10 cellular contexts compared by ENCODE assay signal in the genomic region with DNA sequence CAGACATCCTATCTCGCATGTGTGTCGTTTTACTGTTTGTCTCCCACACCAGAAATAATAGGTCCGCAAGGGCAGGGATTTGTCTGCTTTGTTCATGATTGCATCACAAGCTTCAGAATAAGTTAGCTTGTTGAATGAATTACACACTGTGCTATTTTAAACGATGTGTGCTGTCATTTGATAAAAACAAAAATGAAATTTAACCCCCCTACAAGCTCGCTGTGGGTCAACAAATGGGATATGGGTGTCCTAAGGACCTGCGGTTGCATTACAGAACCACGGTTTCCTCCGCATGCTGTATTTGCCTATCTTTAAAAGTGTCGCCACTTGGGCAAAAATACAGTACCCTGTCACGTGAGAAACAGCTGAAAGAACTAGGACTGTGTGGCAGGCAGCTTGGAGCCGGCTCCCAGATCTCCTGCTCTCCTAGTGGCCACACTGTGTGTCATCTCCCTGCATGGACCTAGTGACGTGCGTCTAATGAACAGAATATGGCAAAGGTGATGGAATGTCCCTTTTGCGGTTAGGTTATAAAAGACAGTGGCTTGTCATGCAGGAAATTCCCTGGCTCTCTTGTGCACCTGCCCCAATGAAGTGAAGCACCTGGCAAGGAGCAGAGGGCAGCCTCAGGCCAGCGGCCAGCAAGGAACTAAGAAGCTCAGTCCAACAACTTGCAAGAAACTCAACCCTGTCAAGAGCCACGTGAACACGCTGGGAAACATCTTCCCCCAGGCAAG. TPM values are rescaled to one million over a fixed set of nuclear protein-coding genes. Genes with fewer than 3 reads are reported as not detected.
A peak's percentile ranks its signal among the peaks of the same experiment; 100 is the strongest.
DNase-seq lines count a peak whose midpoint lies in the region; ATAC-seq and TF ChIP-seq lines count a peak whose summit lies in the region.
"Had no signal": no experiment of that assay in that cellular context is flagged by ENCODE, and none has a peak within 500 bp of the region (broad histone marks: within the 10 kb centered on the region; RNA-seq: fewer than 3 reads in every experiment).

No MANE protein-coding gene starts in this region.

- intact Hi-C loops in gastrocnemius medialis (cut with DNase I; ENCODE audit: low total_unique reads), result loop anchor here (2.0 kb wide), 2 partner anchors 32 to 46 kb away; a partner anchor contains a TSS

- H3K27me3 ChIP-seq in gastrocnemius medialis, result no peaks in the 10 kb centered on the region

- H3K4me1 Mint-ChIP-seq in activated T-cell treated with anti-CD3 and anti-CD28 coated beads, Interleukin-2, amount 50 U/mL, for 24 hours (ENCODE audit: low read depth), result peaks cover 50% of the 10 kb centered on the region
- H3K4me1 Mint-ChIP-seq in activated T-helper 17 cell treated with anti-CD3 and anti-CD28 coated beads, Interleukin-2, amount 50 U/mL, for 72 hours, result peaks cover 53% of the 10 kb centered on the region

- no peaks in the 10 kb centered on the region for H3K9me3 Mint-ChIP-seq in activated T-cell treated with anti-CD3 and anti-CD28 coated beads, Interleukin-2, amount 50 U/mL, for 24 hours
- H3K9me3 Mint-ChIP-seq in activated T-helper 17 cell treated with anti-CD3 and anti-CD28 coated beads, Interleukin-2, amount 50 U/mL, for 72 hours, result no peaks in the 10 kb centered on the region

- H3K9me3 ChIP-seq in gastrocnemius medialis, result no peaks in the 10 kb centered on the region

- H3K4me1 ChIP-seq in gastrocnemius medialis, result peaks cover 31 to 51% of the 10 kb centered on the region in 2 donors

- peak overlapping the region; percentile 79 to 90 (median 86) for H3K27ac ChIP-seq in gastrocnemius medialis

- H3K4me3 ChIP-seq in gastrocnemius medialis, result no peak overlapping the region

- TF ChIP-seq POLR2A in gastrocnemius medialis (IDR thresholded peaks at IDR 0.05), result peak in 1 of 2 donors; percentile 38

- peaks cover 95% of the 10 kb centered on the region for H3K36me3 Mint-ChIP-seq in activated T-cell treated with anti-CD3 and anti-CD28 coated beads, Interleukin-2, amount 50 U/mL, for 24 hours (ENCODE audit: low read depth)
- peaks cover 96% of the 10 kb centered on the region for H3K36me3 Mint-ChIP-seq in activated T-helper 17 cell treated with anti-CD3 and anti-CD28 coated beads, Interleukin-2, amount 50 U/mL, for 72 hours (ENCODE audit: low read depth)

- in situ Hi-C loops in gastrocnemius medialis (cut with MboI; ENCODE audit: low sequenced_read_pairs in 4 of 4), result loop anchor here in 1 of 4 donors (25.0 kb wide), 1 partner anchor 264 kb away; no protein-coding TSS in a partner anchor

- peak overlapping the region; percentile 11 for H3K4me3 Mint-ChIP-seq in activated T-cell treated with anti-CD3 and anti-CD28 coated beads, Interleukin-2, amount 50 U/mL, for 24 hours
- peak overlapping the region; percentile 61 for H3K4me3 Mint-ChIP-seq in activated T-helper 17 cell treated with anti-CD3 and anti-CD28 coated beads, Interleukin-2, amount 50 U/mL, for 72 hours

- no peak for DNase-seq in activated T-cell treated with anti-CD3 and anti-CD28 coated beads, Interleukin-2, amount 50 U/mL, for 24 hours
- no peak for DNase-seq in activated T-cell treated with anti-CD3 and anti-CD28 coated beads, Interleukin-2, amount 50 U/mL, for 48 hours
- peak; percentile 84 to 92 for DNase-seq in gastrocnemius medialis
- no peak for DNase-seq in GDM1 (lab: John Stamatoyannopoulos, UW)
- DNase-seq in DMS79 (lab: John Stamatoyannopoulos, UW), result no peak
- no peak for DNase-seq in NCI-H2227 (lab: John Stamatoyannopoulos, UW; ENCODE audit: unreplicated experiment)
- DNase-seq: effector CD4-positive, alpha-beta T cell had no signal

- no peaks in the 10 kb centered on the region for H3K27me3 Mint-ChIP-seq in activated T-cell treated with anti-CD3 and anti-CD28 coated beads, Interleukin-2, amount 50 U/mL, for 24 hours
- H3K27me3 Mint-ChIP-seq in activated T-helper 17 cell treated with anti-CD3 and anti-CD28 coated beads, Interleukin-2, amount 50 U/mL, for 72 hours, result no peaks in the 10 kb centered on the region

- peak in 3 of 5 experiments; percentile 24 to 58 (median 40) for TF ChIP-seq CTCF in gastrocnemius medialis (IDR thresholded peaks at IDR 0.05 in 4 of 5, conservative IDR thresholded peaks at IDR 0.05 in 1 of 5)

- H3K36me3 ChIP-seq in gastrocnemius medialis, result peaks cover 0 to 55% of the 10 kb centered on the region in 2 donors

- H3K27ac Mint-ChIP-seq in activated T-cell treated with anti-CD3 and anti-CD28 coated beads, Interleukin-2, amount 50 U/mL, for 24 hours, result peak overlapping the region; percentile 86
- peak overlapping the region; percentile 79 for H3K27ac Mint-ChIP-seq in activated T-helper 17 cell treated with anti-CD3 and anti-CD28 coated beads, Interleukin-2, amount 50 U/mL, for 72 hours

- ATAC-seq in HG02884 (IDR thresholded peaks at IDR 0.05; ENCODE audit: unreplicated experiment), result peak; percentile 40
- ATAC-seq in activated T-helper 17 cell treated with anti-CD3 and anti-CD28 coated beads, Interleukin-2, amount 50 U/mL, for 72 hours (replicated peaks), result no peak
- peak; percentile 93 to 94 for ATAC-seq in gastrocnemius medialis

RNA-seq across cellular contexts. Expression of a gene that starts 32.9 kb away (rescaled TPM):
- total RNA-seq in activated T-helper 17 cell treated with anti-CD3 and anti-CD28 coated beads, Interleukin-2, amount 50 U/mL, for 72 hours, result not detected
- total RNA-seq in gastrocnemius medialis, result not detected
- total RNA-seq: T-helper 2 cell treated with Interferon-gamma antibody and Interleukin-4, amounts not matched to agents 100 ng/mL and 5 ng/mL, for 36 hours had no signal

RNA-seq across cellular contexts. Expression of a gene that starts 46.9 kb away (rescaled TPM):
- total RNA-seq in activated T-helper 17 cell treated with anti-CD3 and anti-CD28 coated beads, Interleukin-2, amount 50 U/mL, for 72 hours, result 10 to 100 TPM; 37.3 to 55.5 TPM
- total RNA-seq in gastrocnemius medialis, result 100 to 1,000 TPM in 3 of 4 donors, 10 to 100 TPM in 1; 93.2 to 159 (median 124) TPM

Comparison
In these comparisons a context has a peak if more than half of its experiments do, and no peak if none do; other contexts are left out.
1. DNase-seq: peak in gastrocnemius medialis (2 of 2); none in activated T-cell treated with anti-CD3 and anti-CD28 coated beads, Interleukin-2, amount 50 U/mL, for 24 hours (single experiment), activated T-cell treated with anti-CD3 and anti-CD28 coated beads, Interleukin-2, amount 50 U/mL, for 48 hours (0 of 2), GDM1 (single experiment), DMS79 (single experiment) and NCI-H2227 (single experiment).